ENCODE assay signal across 8 cellular contexts in genomic region chr11:72240461-72241289, GRCh38. TPM values are rescaled to one million over a fixed set of nuclear protein-coding genes. Genes with fewer than 3 reads are reported as not detected.
DNase-seq lines count a peak whose midpoint lies in the region; ATAC-seq lines count a peak whose summit lies in the region.

No MANE protein-coding gene starts in this region.

- no peaks in the 10 kb centered on the region for H3K9me3 ChIP-seq in iPS-20b (ENCODE audit: insufficient read depth, low read depth, low read length)

- peaks cover 4% of the 10 kb centered on the region for H3K9me3 Mint-ChIP-seq in stimulated activated memory B cell treated with anti-CD40 and anti-IgM and Interleukin-4, amounts not matched to agents 10 μg/mL and 1 μg/mL and 100 μg/mL, for 72 hours

- H3K27me3 ChIP-seq in iPS-20b (ENCODE audit: insufficient read depth, low read length) = peaks cover 75% of the 10 kb centered on the region

- peaks cover 47% of the 10 kb centered on the region for H3K27me3 Mint-ChIP-seq in stimulated activated memory B cell treated with anti-CD40 and anti-IgM and Interleukin-4, amounts not matched to agents 10 μg/mL and 1 μg/mL and 100 μg/mL, for 72 hours

- peak overlapping the region; percentile 53 for H3K4me3 ChIP-seq in iPS-20b (ENCODE audit: low read length)

- no peak overlapping the region for H3K27ac ChIP-seq in iPS-20b (ENCODE audit: low read length)

- H3K4me1 ChIP-seq in iPS-20b (ENCODE audit: insufficient read depth, low read length) = peaks cover 25% of the 10 kb centered on the region; the same call in 1 of the 2 replicates

- H3K36me3 Mint-ChIP-seq in stimulated activated memory B cell treated with anti-CD40 and anti-IgM and Interleukin-4, amounts not matched to agents 10 μg/mL and 1 μg/mL and 100 μg/mL, for 72 hours = peaks cover 9% of the 10 kb centered on the region

- peaks cover 47% of the 10 kb centered on the region for H3K4me1 Mint-ChIP-seq in stimulated activated memory B cell treated with anti-CD40 and anti-IgM and Interleukin-4, amounts not matched to agents 10 μg/mL and 1 μg/mL and 100 μg/mL, for 72 hours

- H3K4me3 Mint-ChIP-seq in stimulated activated memory B cell treated with anti-CD40 and anti-IgM and Interleukin-4, amounts not matched to agents 10 μg/mL and 1 μg/mL and 100 μg/mL, for 72 hours = peak overlapping the region; percentile 66

- peak overlapping the region; percentile 13; the same call in 1 of the 2 replicates for H3K9ac ChIP-seq in iPS-20b (ENCODE audit: low read depth, low read length)

- intact Hi-C loops in posterior vena cava (cut with DNase I) = loop anchor here in 1 of 2 donors (1.0 kb wide), 1 partner anchor 17 kb away; no protein-coding TSS in a partner anchor

- H3K27ac Mint-ChIP-seq in stimulated activated memory B cell treated with anti-CD40 and anti-IgM and Interleukin-4, amounts not matched to agents 10 μg/mL and 1 μg/mL and 100 μg/mL, for 72 hours = peak overlapping the region; percentile 25

- ATAC-seq in stimulated activated memory B cell treated with anti-CD40 and anti-IgM and Interleukin-4, amounts not matched to agents 10 μg/mL and 1 μg/mL and 100 μg/mL, for 72 hours = peak; percentile 32
- ATAC-seq in GM21723 (IDR thresholded peaks at IDR 0.05; ENCODE audit: unreplicated experiment) = no peak

- peak in 2 of 3 experiments; percentile 48 to 51 for DNase-seq in NCI-H1417 (lab: John Stamatoyannopoulos, UW)
- DNase-seq in NCI-H1417 treated with DMSO at 0.1 percent for 48 hours (lab: John Stamatoyannopoulos, UW) = no peak
- DNase-seq in activated T-cell treated with anti-CD3 and anti-CD28 coated beads, Interleukin-2, amount 50 U/mL, for 48 hours = peak; percentile 44 to 46
- DNase-seq in posterior vena cava (ENCODE audit: low spot score) = no peak
- DNase-seq in stimulated activated naive CD4-positive, alpha-beta T cell treated with Interleukin-2 at 50 U/mL for 16 hours (lab: John Stamatoyannopoulos, UW) = no peak

- peaks cover 19% of the 10 kb centered on the region for H3K36me3 ChIP-seq in iPS-20b (ENCODE audit: insufficient read depth, low read depth, low read length)

RNA-seq across cellular contexts. Expression of gene PHOX2A, which starts 3.3 kb away (rescaled TPM):
- total RNA-seq in posterior vena cava = not detected

RNA-seq across cellular contexts. Expression of gene INPPL1, which starts 16.1 kb away (rescaled TPM):
- 100 to 1,000 TPM; 108 to 110 TPM for total RNA-seq in posterior vena cava

RNA-seq across cellular contexts. Expression of gene FOLR2, which starts 24.1 kb away (rescaled TPM):
- total RNA-seq in posterior vena cava = 10 to 100 TPM; 16.2 to 66.4 TPM

RNA-seq across cellular contexts. Expression of gene FOLR1, which starts 48.7 kb away (rescaled TPM):
- total RNA-seq in posterior vena cava = not detected

Comparison
In these comparisons a context has a peak if more than half of its experiments do, and no peak if none do; other contexts are left out.
1. DNase-seq: peak in NCI-H1417 (2 of 3) and activated T-cell treated with anti-CD3 and anti-CD28 coated beads, Interleukin-2, amount 50 U/mL, for 48 hours (2 of 2); none in NCI-H1417 treated with DMSO at 0.1 percent for 48 hours (single experiment), posterior vena cava (single experiment) and stimulated activated naive CD4-positive, alpha-beta T cell treated with Interleukin-2 at 50 U/mL for 16 hours (single experiment).